Comparison of ENCODE assay signal across 9 cellular contexts in genomic region chr22:28829358-28830181, GRCh38. TPM values are rescaled to one million over a fixed set of nuclear protein-coding genes. Genes with fewer than 3 reads are reported as not detected.
DNase-seq lines count a peak whose midpoint lies in the region; ATAC-seq and TF ChIP-seq lines count a peak whose summit lies in the region.
"Had no signal": no experiment of that assay in that cellular context is flagged by ENCODE, and none has a peak within 500 bp of the region (broad histone marks: within the 10 kb centered on the region; RNA-seq: fewer than 3 reads in every experiment).

No MANE protein-coding gene starts in this region.

- peak; percentile 79 for DNase-seq in COLO829 (ENCODE audit: low spot score)
- peak; percentile 50 to 57 for DNase-seq in PC-9
- DNase-seq in activated T-cell treated with anti-CD3 and anti-CD28 coated beads, Interleukin-2, amount 50 U/mL, for 72 hours: peak; percentile 69 to 75
- peak; percentile 78 for DNase-seq in fibroblast of peridontal ligament (ENCODE audit: extremely low read depth)
- DNase-seq in nephron progenitor cell: peak; percentile 78

- no peaks in the 10 kb centered on the region for H3F3A ChIP-seq in PC-9 (ENCODE audit: insufficient read depth, low read depth)

- no peaks in the 10 kb centered on the region for H3K9me3 Mint-ChIP-seq in activated T-cell treated with anti-CD3 and anti-CD28 coated beads, Interleukin-2, amount 50 U/mL, for 72 hours
- no peaks in the 10 kb centered on the region for H3K9me3 Mint-ChIP-seq in nephron progenitor cell
- no peaks in the 10 kb centered on the region for H3K9me3 Mint-ChIP-seq in stimulated activated memory B cell treated with anti-CD40 and anti-IgM and Interleukin-4, amounts not matched to agents 10 μg/mL and 1 μg/mL and 100 μg/mL, for 72 hours

- BruUV-seq in PC-9 (replicated peaks; lab: Mats Ljungman, UMichigan): no TSS peak

- peaks cover 0 to 1% of the 10 kb centered on the region in 2 donors for H3K36me3 Mint-ChIP-seq in activated T-cell treated with anti-CD3 and anti-CD28 coated beads, Interleukin-2, amount 50 U/mL, for 72 hours (ENCODE audit: insufficient read depth in 2 of 2)
- H3K36me3 Mint-ChIP-seq in nephron progenitor cell (ENCODE audit: low read depth): peaks cover 10% of the 10 kb centered on the region
- H3K36me3 Mint-ChIP-seq in stimulated activated memory B cell treated with anti-CD40 and anti-IgM and Interleukin-4, amounts not matched to agents 10 μg/mL and 1 μg/mL and 100 μg/mL, for 72 hours: peaks cover 13% of the 10 kb centered on the region

- ATAC-seq in HG03175 (IDR thresholded peaks at IDR 0.05; ENCODE audit: unreplicated experiment) (peak; percentile 51), HG02798 (IDR thresholded peaks at IDR 0.05; ENCODE audit: poor library complexity, unreplicated experiment) (no peak)
- ATAC-seq in activated T-cell treated with anti-CD3 and anti-CD28 coated beads, Interleukin-2, amount 50 U/mL, for 72 hours (replicated peaks in 1 of 2): peak; percentile 70 to 74
- peak; percentile 75 for ATAC-seq in stimulated activated memory B cell treated with anti-CD40 and anti-IgM and Interleukin-4, amounts not matched to agents 10 μg/mL and 1 μg/mL and 100 μg/mL, for 72 hours

- peaks cover 31% of the 10 kb centered on the region for H3K4me1 Mint-ChIP-seq in activated T-cell treated with anti-CD3 and anti-CD28 coated beads, Interleukin-2, amount 50 U/mL, for 72 hours (ENCODE audit: low read depth)
- peaks cover 24% of the 10 kb centered on the region for H3K4me1 Mint-ChIP-seq in nephron progenitor cell
- H3K4me1 Mint-ChIP-seq in stimulated activated memory B cell treated with anti-CD40 and anti-IgM and Interleukin-4, amounts not matched to agents 10 μg/mL and 1 μg/mL and 100 μg/mL, for 72 hours: peaks cover 14% of the 10 kb centered on the region

- CTCF ChIA-PET in PC-9 (lab: Charles Lee): interaction anchor here (0.6 kb wide), 3 partner anchors 78 to 1582 kb away, joined by 3 to 7 read pairs (median 5); no protein-coding TSS in a partner anchor

- H3K36me3 ChIP-seq in PC-9 (ENCODE audit: low read depth): no peaks in the 10 kb centered on the region

- H3K4me2 ChIP-seq in PC-9: no peak overlapping the region

- no peak overlapping the region for H2AFZ ChIP-seq in PC-9

- no peak overlapping the region for H3K4me3 Mint-ChIP-seq in activated T-cell treated with anti-CD3 and anti-CD28 coated beads, Interleukin-2, amount 50 U/mL, for 72 hours
- H3K4me3 Mint-ChIP-seq in nephron progenitor cell: no peak overlapping the region
- H3K4me3 Mint-ChIP-seq in stimulated activated memory B cell treated with anti-CD40 and anti-IgM and Interleukin-4, amounts not matched to agents 10 μg/mL and 1 μg/mL and 100 μg/mL, for 72 hours: no peak overlapping the region
- H3K4me3 Mint-ChIP-seq: activated naive CD8-positive, alpha-beta T cell had no signal

- no peak overlapping the region for H3K27ac ChIP-seq in PC-9

- H3K27me3 ChIP-seq in PC-9 (ENCODE audit: insufficient read depth, low read depth): no peaks in the 10 kb centered on the region

- TF ChIP-seq CTCF in PC-9 (conservative IDR thresholded peaks at IDR 0.05): peak; percentile 97
- peak; percentile 98 for TF ChIP-seq CTCF in nephron progenitor cell (IDR thresholded peaks at IDR 0.05)

- no peaks in the 10 kb centered on the region for H3K79me2 ChIP-seq in PC-9 (ENCODE audit: low read depth)

- H4K20me1 ChIP-seq in PC-9 (ENCODE audit: insufficient read depth): no peaks in the 10 kb centered on the region

- H3K9me2 ChIP-seq in PC-9 (ENCODE audit: insufficient read depth): no peaks in the 10 kb centered on the region

- intact Hi-C loops in PC-9 (cut with micrococcal nuclease; ENCODE audit: unreplicated experiment): loop anchor here (1.0 to 2.0 kb wide), 2 partner anchors 39 to 229 kb away; no protein-coding TSS in a partner anchor

- peak overlapping the region; percentile 37 for H3K27ac Mint-ChIP-seq in activated T-cell treated with anti-CD3 and anti-CD28 coated beads, Interleukin-2, amount 50 U/mL, for 72 hours
- peak overlapping the region; percentile 59 for H3K27ac Mint-ChIP-seq in nephron progenitor cell
- H3K27ac Mint-ChIP-seq in stimulated activated memory B cell treated with anti-CD40 and anti-IgM and Interleukin-4, amounts not matched to agents 10 μg/mL and 1 μg/mL and 100 μg/mL, for 72 hours: no peak overlapping the region
- H3K27ac Mint-ChIP-seq: activated naive CD8-positive, alpha-beta T cell had no signal

- no peaks in the 10 kb centered on the region for H3K9me3 ChIP-seq in PC-9 (ENCODE audit: insufficient read depth, low read depth)

- no peaks in the 10 kb centered on the region for H3K4me1 ChIP-seq in PC-9 (replicated peaks; ENCODE audit: insufficient read depth)

- H3K27me3 Mint-ChIP-seq in activated T-cell treated with anti-CD3 and anti-CD28 coated beads, Interleukin-2, amount 50 U/mL, for 72 hours (ENCODE audit: low read depth): no peaks in the 10 kb centered on the region
- H3K27me3 Mint-ChIP-seq in nephron progenitor cell (ENCODE audit: low read depth, poor library complexity): peaks cover 17% of the 10 kb centered on the region
- H3K27me3 Mint-ChIP-seq in stimulated activated memory B cell treated with anti-CD40 and anti-IgM and Interleukin-4, amounts not matched to agents 10 μg/mL and 1 μg/mL and 100 μg/mL, for 72 hours: no peaks in the 10 kb centered on the region
- H3K27me3 Mint-ChIP-seq: activated naive CD8-positive, alpha-beta T cell had no signal

- H3K4me3 ChIP-seq in PC-9: no peak overlapping the region

- POLR2A ChIA-PET in PC-9 (lab: Charles Lee; ENCODE audit: unreplicated experiment): interaction anchor here (0.6 kb wide), 1 partner anchor 215 kb away, joined by 3 read pairs; no protein-coding TSS in a partner anchor

RNA-seq across cellular contexts. Expression of gene XBP1, which starts 29.2 kb away (rescaled TPM):
- 35.2 and 47.7 TPM in 2 replicates for total RNA-seq in PC-9 (2021)
- total RNA-seq in activated T-cell treated with anti-CD3 and anti-CD28 coated beads, Interleukin-2, amount 50 U/mL, for 72 hours: 100 to 1,000 TPM; 205 to 209 TPM

RNA-seq across cellular contexts. Expression of gene ZNRF3, which starts 53.8 kb away (rescaled TPM):
- total RNA-seq in PC-9 (2021): 5.2 TPM in 2 replicates
- under 1 TPM; 0.86 to 0.94 TPM for total RNA-seq in activated T-cell treated with anti-CD3 and anti-CD28 coated beads, Interleukin-2, amount 50 U/mL, for 72 hours

RNA-seq across cellular contexts. Expression of gene CCDC117, which starts 57.1 kb away (rescaled TPM):
- 11.4 and 12.3 TPM in 2 replicates for total RNA-seq in PC-9 (2021)
- total RNA-seq in activated T-cell treated with anti-CD3 and anti-CD28 coated beads, Interleukin-2, amount 50 U/mL, for 72 hours: 10 to 100 TPM; 24.0 to 26.9 TPM
